Comparison of ENCODE assay signal across 11 cellular contexts in genomic region chr15:55250392-55250791, GRCh38. TPM values are rescaled to one million over a fixed set of nuclear protein-coding genes. Genes with fewer than 3 reads are reported as not detected.
A peak's percentile ranks its signal among the peaks of the same experiment; 100 is the strongest.
DNase-seq lines count a peak whose midpoint lies in the region; ATAC-seq, FAIRE-seq and TF ChIP-seq lines count a peak whose summit lies in the region.
"Had no signal": no experiment of that assay in that cellular context is flagged by ENCODE, and none has a peak within 500 bp of the region (broad histone marks: within the 10 kb centered on the region; RNA-seq: fewer than 3 reads in every experiment).

No MANE protein-coding gene starts in this region.

- no peaks in the 10 kb centered on the region for H3K27me3 Mint-ChIP-seq in activated naive CD8-positive, alpha-beta T cell

- H3K9me3 ChIP-seq in IMR-90 (ENCODE audit: control insufficient read depth, insufficient read depth, low read length) = no peaks in the 10 kb centered on the region
- no peaks in the 10 kb centered on the region for H3K9me3 ChIP-seq in HepG2 (ENCODE audit: low read length)
- H3K9me3 ChIP-seq in HAP-1 = no peaks in the 10 kb centered on the region

- peaks cover 15% of the 10 kb centered on the region for H3K36me3 Mint-ChIP-seq in activated naive CD8-positive, alpha-beta T cell

- H2AFZ ChIP-seq in IMR-90 (replicated peaks; ENCODE audit: low read length, poor library complexity) = no peak overlapping the region
- no peak overlapping the region for H2AFZ ChIP-seq in HepG2 (ENCODE audit: low read length)

- H3K36me3 ChIP-seq in IMR-90 (ENCODE audit: control insufficient read depth, insufficient read depth, low read length) (no peaks in the 10 kb centered on the region), HepG2 (replicated peaks in 1 of 2; ENCODE audit: control insufficient read depth in 1 of 2, insufficient read depth in 2 of 2, low read length in 2 of 2) (no peaks in the 10 kb centered on the region), HAP-1 (replicated peaks) (no peaks in the 10 kb centered on the region)

- no peak for FAIRE-seq in HepG2 (lab: Jason Lieb, UNC)
- FAIRE-seq: G401.6 had no signal

- WGBS in IMR-90 (ENCODE audit: extremely low coverage in 2 of 2, insufficient read length in 1 of 2), 2 experiments = no CpG with 5 or more reads among the region's 2 CpGs
- 18% methylated on average over 2 of the region's 2 CpGs for WGBS in HepG2 (ENCODE audit: low lambda C conversion rate)

- H3K27me3 ChIP-seq in IMR-90 (ENCODE audit: control insufficient read depth, insufficient read depth, low read length) = no peaks in the 10 kb centered on the region
- no peaks in the 10 kb centered on the region for H3K27me3 ChIP-seq in HepG2 (ENCODE audit: control insufficient read depth in 1 of 2, insufficient read depth in 2 of 2, low read length in 2 of 2)
- H3K27me3 ChIP-seq in HAP-1 (ENCODE audit: low read depth) = no peaks in the 10 kb centered on the region

- no peaks in the 10 kb centered on the region for H3K9me3 Mint-ChIP-seq in activated naive CD8-positive, alpha-beta T cell (ENCODE audit: low read depth)

- H2AK5ac ChIP-seq in IMR-90 (ENCODE audit: low read depth, low read length) = no peak overlapping the region

- H2BK20ac ChIP-seq in IMR-90 (ENCODE audit: low read depth, low read length) = peak overlapping the region; percentile 63; the same call in 1 of the 2 replicates

- H4K8ac ChIP-seq in IMR-90 (ENCODE audit: low read depth in 2 of 2, low read length in 2 of 2) = peak overlapping the region in 1 of 2 experiments; percentile 47; a peak in 1 of 4 replicates

- ATAC-seq in IMR-90 (ENCODE audit: low read depth) (peak; percentile 12; the same call in 1 of the 2 replicates), HepG2 (peak; percentile 65)

- no peak overlapping the region for H4K91ac ChIP-seq in IMR-90 (ENCODE audit: insufficient read depth, low read depth, low read length)

- TF ChIP-seq POLR2A in IMR-90 (IDR thresholded peaks at IDR 0.05; ENCODE audit: low read depth, low read length) = no peak
- TF ChIP-seq POLR2A in HepG2 (IDR thresholded peaks at IDR 0.05; ENCODE audit: insufficient read depth in 1 of 2, low read depth in 2 of 2, low read length in 2 of 2) = no peak

- H3K9ac ChIP-seq in IMR-90 (ENCODE audit: low read depth, low read length) (no peak overlapping the region), HepG2 (ENCODE audit: insufficient read depth, low read depth, low read length) (no peak overlapping the region)

- H3K4me1 ChIP-seq in IMR-90 (ENCODE audit: control insufficient read depth, insufficient read depth, low read length) (peaks cover 28% of the 10 kb centered on the region), HepG2 (ENCODE audit: insufficient read depth, low read length) (peaks cover 28% of the 10 kb centered on the region), HAP-1 (peaks cover 2% of the 10 kb centered on the region; the same call in 1 of the 2 replicates)

- H4K20me1 ChIP-seq in IMR-90 (ENCODE audit: insufficient read depth, low read length) (no peaks in the 10 kb centered on the region), HepG2 (ENCODE audit: insufficient read depth, low read length) (no peaks in the 10 kb centered on the region)

- TF ChIP-seq RAD21 in IMR-90 (IDR thresholded peaks at IDR 0.05; ENCODE audit: low read length) (no peak), HepG2 (CRISPR knock-in tag; IDR thresholded peaks at IDR 0.05) (no peak)

- TF ChIP-seq CTCF in AG09319 (IDR thresholded peaks at IDR 0.05; ENCODE audit: low read depth, low read length) = no peak
- TF ChIP-seq CTCF in IMR-90 (conservative IDR thresholded peaks at IDR 0.05; ENCODE audit: low read depth, low read length) = no peak
- no peak for TF ChIP-seq CTCF in HepG2 (CRISPR knock-in tag; IDR thresholded peaks at IDR 0.05)

- H3K27ac ChIP-seq in IMR-90 (ENCODE audit: insufficient read depth, low read length) (peak overlapping the region; percentile 53; the same call in 1 of the 2 replicates), HepG2 (ENCODE audit: extremely low read length, insufficient read depth, low read length) (peak overlapping the region; percentile 10)

- H4K5ac ChIP-seq in IMR-90 (ENCODE audit: low read depth, low read length) = no peak overlapping the region

- intact Hi-C loops in IMR-90 (cut with micrococcal nuclease) = no loop called here
- intact Hi-C loops in HepG2 (cut with micrococcal nuclease; ENCODE audit: unreplicated experiment) = no loop called here

- no peak overlapping the region for H2AK9ac ChIP-seq in IMR-90 (replicated peaks; ENCODE audit: low read depth, low read length, poor library complexity)

- no peak overlapping the region for H2BK120ac ChIP-seq in IMR-90 (ENCODE audit: low read depth, low read length)

- peaks cover 13 to 22% of the 10 kb centered on the region in 2 experiments; a peak in 3 of 4 replicates for H3K79me1 ChIP-seq in IMR-90 (ENCODE audit: low read depth in 1 of 2, low read length in 2 of 2)

- no peak overlapping the region for H3K23ac ChIP-seq in IMR-90 (ENCODE audit: low read depth, low read length)

- no peak overlapping the region for H3K4me3 ChIP-seq in IMR-90 (ENCODE audit: insufficient read depth, low read depth, low read length)
- H3K4me3 ChIP-seq in HepG2 (replicated peaks in 1 of 3; ENCODE audit: insufficient read depth in 1 of 3, low read depth in 2 of 3, low read length in 3 of 3) = no peak overlapping the region
- H3K4me3 ChIP-seq in HAP-1 = no peak overlapping the region

- in situ Hi-C loops in IMR-90 (cut with MboI; ENCODE audit: low sequenced_read_pairs) (no loop called here), HepG2 (cut with HindIII; ENCODE audit: extremely low pct_ligation_motif_present, low pct_unique_long_range_greater_than_20kb) (no loop called here), HAP-1 (cut with MboI; ENCODE audit: low sequenced_read_pairs) (no loop called here)

- 0 out of 3 replicates have a peak overlapping the region, but pooled peaks have one; percentile 26 for H2BK15ac ChIP-seq in IMR-90 (ENCODE audit: low read depth, low read length)

- CTCF ChIA-PET in IMR-90 (lab: Yijun Ruan, JAX) (interaction anchor here (0.6 kb wide), 2 partner anchors 14 to 330 kb away, joined by 3 to 4 read pairs; no protein-coding TSS in a partner anchor), HepG2 (lab: Yijun Ruan, JAX; ENCODE audit: low intra/inter-chr PET ratio, low total read pairs) (no interaction called here)

- H3K56ac ChIP-seq in IMR-90 (ENCODE audit: extremely low read depth, insufficient read depth, low read length) = no peak overlapping the region

- peak overlapping the region; percentile 38 for H3K4me3 Mint-ChIP-seq in activated naive CD8-positive, alpha-beta T cell

- peak; percentile 84 for DNase-seq in AG09319 (ENCODE audit: extremely low read depth, low read depth)
- DNase-seq in IMR-90 = peak; percentile 76
- peak; percentile 78 for DNase-seq in HepG2 (ENCODE audit: low spot score)
- no peak for DNase-seq in GM19238 (ENCODE audit: insufficient read length, low spot score)
- DNase-seq in HAP-1 (ENCODE audit: low spot score in 2 of 2) = no peak
- DNase-seq in hypothalamus (lab: John Stamatoyannopoulos, UW) = no peak
- DNase-seq in anterior cingulate cortex (lab: John Stamatoyannopoulos, UW) = no peak
- DNase-seq: effector memory CD4-positive, alpha-beta T cell; stimulated activated CD8-positive, alpha-beta memory T cell treated with anti-CD3 and anti-CD28 coated beads, Interleukin-4, amount 100 ng/mL, for 48 hours had no signal

- BruUV-seq in IMR-90 (replicated peaks; lab: Mats Ljungman, UMichigan) = no TSS peak
- BruUV-seq in HepG2 (replicated peaks; lab: Mats Ljungman, UMichigan) = no TSS peak

- H3K4ac ChIP-seq in IMR-90 (ENCODE audit: low read depth, low read length) = no peak overlapping the region

- no peak overlapping the region for H3K4me2 ChIP-seq in IMR-90 (ENCODE audit: low read depth, low read length)
- no peak overlapping the region for H3K4me2 ChIP-seq in HepG2 (ENCODE audit: low read depth, low read length)

- H3K9me1 ChIP-seq in IMR-90 (ENCODE audit: insufficient read depth, low read length) = peaks cover 6% of the 10 kb centered on the region

- H3K18ac ChIP-seq in IMR-90 (ENCODE audit: low read depth, low read length) = no peak overlapping the region; the same call in 1 of the 2 replicates

- peaks cover 72% of the 10 kb centered on the region for H3K4me1 Mint-ChIP-seq in activated naive CD8-positive, alpha-beta T cell (ENCODE audit: low read depth)

- H3K79me2 ChIP-seq in HepG2 (ENCODE audit: insufficient read depth, low read length) = no peaks in the 10 kb centered on the region

- POLR2A ChIA-PET in IMR-90 (lab: Charles Lee; ENCODE audit: unreplicated experiment) (no interaction called here), HepG2 (lab: Yijun Ruan, JAX) (interaction anchor here (1.0 to 1.9 kb wide), 2 partner anchors 29 to 69 kb away, joined by 3 to 6 read pairs; partner anchors contain the start of genes PIGB and PIGBOS1)

- dilution Hi-C loops in IMR-90 (cut with HindIII; ENCODE audit: low sequenced_read_pairs, unreplicated experiment) = no loop called here

- peak overlapping the region; percentile 90 for H3K27ac Mint-ChIP-seq in activated naive CD8-positive, alpha-beta T cell

- no peak overlapping the region for H3K14ac ChIP-seq in IMR-90 (replicated peaks; ENCODE audit: low read depth, low read length)

- TF ChIP-seq EP300 in HepG2 (IDR thresholded peaks at IDR 0.05; ENCODE audit: low read depth in 2 of 2, low read length in 2 of 2) (peak; percentile 65 to 73; a peak in 2 of 4 replicates), HepG2 (CRISPR knock-in tag; IDR thresholded peaks at IDR 0.05; ENCODE audit: borderline replicate concordance) (peak; percentile 58; the same call in 1 of the 2 replicates)

- no peak overlapping the region for H2BK5ac ChIP-seq in IMR-90 (ENCODE audit: low read depth, low read length, poor library complexity, severe bottlenecking)

RNA-seq across cellular contexts. Expression of gene RAB27A, which starts 39.2 kb away (rescaled TPM):
- total RNA-seq in IMR-90 (2012; rRNA removed) (4.8 and 8.6 TPM in 2 replicates), HepG2 (2016; rRNA removed; fragmentation: Illumina TruSeq; extraction: Trizol) (3.4 and 5.8 TPM in 2 replicates)
- polyA plus RNA-seq in IMR-90 (2012; rRNA removed) (12.1 and 13.7 TPM in 2 replicates), HepG2 (2011; rRNA removed) (6.0 and 8.1 TPM in 2 replicates)
- 2.6 and 9.4 TPM in 2 replicates for polyA plus RNA-seq in IMR-90 (2012; cell fraction: cytosol; rRNA removed)
- 1.7 and 10.6 TPM in 2 replicates for polyA plus RNA-seq in IMR-90 (2012; cell fraction: nucleus; rRNA removed; ENCODE audit: low replicate concordance)
- 10.6 and 11.9 TPM in 2 replicates for total RNA-seq in HepG2 (2016; cell fraction: cytosol; rRNA removed; fragmentation: Illumina TruSeq; extraction: Trizol; ENCODE audit: low read depth)
- total RNA-seq in HepG2 (2016; cell fraction: insoluble cytoplasmic fraction; rRNA removed; fragmentation: Illumina TruSeq; extraction: Trizol) = 4.0 and 6.0 TPM in 2 replicates
- 4.3 and 5.3 TPM in 2 replicates for total RNA-seq in HepG2 (2016; cell fraction: membrane; rRNA removed; fragmentation: Illumina TruSeq; extraction: Trizol)
- 2.1 and 5.3 TPM in 2 replicates for total RNA-seq in HepG2 (2016; cell fraction: nucleus; rRNA removed; fragmentation: Illumina TruSeq; extraction: Trizol)
- polyA plus RNA-seq in HepG2 (2011; cell fraction: cytosol; rRNA removed) = 4.0 and 7.4 TPM in 2 replicates
- 2.2 and 3.0 TPM in 2 replicates for polyA plus RNA-seq in HepG2 (2011; cell fraction: nucleus; rRNA removed)
- 5.9 and 6.5 TPM in 2 replicates for polyA plus RNA-seq in HepG2 (2012)
- 3.2 and 5.3 TPM in 2 replicates for polyA plus RNA-seq in HepG2 (2016; cell fraction: cytosol; fragmentation: Illumina TruSeq; extraction: Trizol; ENCODE audit: low read depth)
- 18.4 and 18.6 TPM in 2 replicates for polyA plus RNA-seq in HepG2 (2016; cell fraction: insoluble cytoplasmic fraction; fragmentation: Illumina TruSeq; extraction: Trizol; ENCODE audit: low read depth)
- 6.3 and 6.6 TPM in 2 replicates for polyA plus RNA-seq in HepG2 (2016; cell fraction: membrane; fragmentation: Illumina TruSeq; extraction: Trizol; ENCODE audit: low read depth)
- 9.7 and 9.9 TPM in 2 replicates for polyA plus RNA-seq in HepG2 (2016; cell fraction: nucleus; fragmentation: Illumina TruSeq; extraction: Trizol; ENCODE audit: insufficient read depth, low read depth)
- 2.0 and 8.1 TPM in 2 replicates for polyA minus RNA-seq in HepG2 (2011; rRNA and poly(A)+ RNA removed; ENCODE audit: low replicate concordance)
- polyA minus RNA-seq in HepG2 (2011; cell fraction: cytosol; rRNA and poly(A)+ RNA removed) = 3.1 and 6.7 TPM in 2 replicates
- polyA minus RNA-seq in HepG2 (2011; cell fraction: nucleus; rRNA and poly(A)+ RNA removed) = 6.2 and 7.3 TPM in 2 replicates

RNA-seq across cellular contexts. Expression of gene RSL24D1, which starts 53.7 kb away (rescaled TPM):
- total RNA-seq in IMR-90 (2012; rRNA removed) (36.7 and 89.2 TPM in 2 replicates), HepG2 (2016; rRNA removed; fragmentation: Illumina TruSeq; extraction: Trizol) (100.0 and 153 TPM in 2 replicates)
- polyA plus RNA-seq in IMR-90 (2012; rRNA removed) (25.6 and 36.5 TPM in 2 replicates), HepG2 (2011; rRNA removed) (43.0 and 58.8 TPM in 2 replicates)
- 3.2 and 5.1 TPM in 2 replicates for polyA plus RNA-seq in IMR-90 (2012; cell fraction: cytosol; rRNA removed)
- polyA plus RNA-seq in IMR-90 (2012; cell fraction: nucleus; rRNA removed; ENCODE audit: low replicate concordance) = 0.64 and 10.2 TPM in 2 replicates
- 44.2 and 54.5 TPM in 2 replicates for total RNA-seq in HepG2 (2016; cell fraction: cytosol; rRNA removed; fragmentation: Illumina TruSeq; extraction: Trizol; ENCODE audit: low read depth)
- 100 and 163 TPM in 2 replicates for total RNA-seq in HepG2 (2016; cell fraction: insoluble cytoplasmic fraction; rRNA removed; fragmentation: Illumina TruSeq; extraction: Trizol)
- 83.0 and 101 TPM in 2 replicates for total RNA-seq in HepG2 (2016; cell fraction: membrane; rRNA removed; fragmentation: Illumina TruSeq; extraction: Trizol)
- 54.6 and 54.9 TPM in 2 replicates for total RNA-seq in HepG2 (2016; cell fraction: nucleus; rRNA removed; fragmentation: Illumina TruSeq; extraction: Trizol)
- 19.6 and 32.8 TPM in 2 replicates for polyA plus RNA-seq in HepG2 (2011; cell fraction: cytosol; rRNA removed)
- 7.7 and 13.5 TPM in 2 replicates for polyA plus RNA-seq in HepG2 (2011; cell fraction: nucleus; rRNA removed)
- polyA plus RNA-seq in HepG2 (2012) = 125 and 131 TPM in 2 replicates
- 43.0 and 46.1 TPM in 2 replicates for polyA plus RNA-seq in HepG2 (2016; cell fraction: cytosol; fragmentation: Illumina TruSeq; extraction: Trizol; ENCODE audit: low read depth)
- 151 and 165 TPM in 2 replicates for polyA plus RNA-seq in HepG2 (2016; cell fraction: insoluble cytoplasmic fraction; fragmentation: Illumina TruSeq; extraction: Trizol; ENCODE audit: low read depth)
- polyA plus RNA-seq in HepG2 (2016; cell fraction: membrane; fragmentation: Illumina TruSeq; extraction: Trizol; ENCODE audit: low read depth) = 70.7 and 77.2 TPM in 2 replicates
- 62.7 and 62.9 TPM in 2 replicates for polyA plus RNA-seq in HepG2 (2016; cell fraction: nucleus; fragmentation: Illumina TruSeq; extraction: Trizol; ENCODE audit: insufficient read depth, low read depth)
- 9.3 and 18.4 TPM in 2 replicates for polyA minus RNA-seq in HepG2 (2011; rRNA and poly(A)+ RNA removed; ENCODE audit: low replicate concordance)
- 26.4 and 32.4 TPM in 2 replicates for polyA minus RNA-seq in HepG2 (2011; cell fraction: cytosol; rRNA and poly(A)+ RNA removed)
- polyA minus RNA-seq in HepG2 (2011; cell fraction: nucleus; rRNA and poly(A)+ RNA removed) = 63.2 and 70.6 TPM in 2 replicates

Comparison
In these comparisons a context has a peak if more than half of its experiments do, and no peak if none do; other contexts are left out.
1. DNase-seq: peak in AG09319 (single experiment), IMR-90 (single experiment) and HepG2 (single experiment); none in GM19238 (single experiment), HAP-1 (0 of 2), hypothalamus (0 of 51) and anterior cingulate cortex (0 of 58).